ENCODE assay signal across 1 cellular context in the genomic region with DNA sequence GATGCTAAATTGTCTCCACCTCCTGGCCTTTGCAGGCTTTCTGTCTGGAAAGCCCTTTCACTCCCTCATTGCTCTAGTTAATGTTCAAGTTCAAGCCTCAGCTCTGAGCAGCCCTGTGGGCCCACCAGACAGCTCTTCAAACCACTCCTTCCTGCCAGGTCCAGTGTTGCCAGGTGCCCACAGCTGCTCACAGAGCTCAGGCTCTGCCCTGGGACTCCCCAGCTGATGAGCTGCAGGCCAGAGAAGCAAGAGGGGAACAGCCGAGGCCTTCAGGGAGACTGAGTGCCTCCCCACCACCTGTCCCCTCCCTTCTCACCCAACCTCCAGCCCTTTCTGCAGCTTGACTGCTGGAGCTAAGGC.
TF ChIP-seq lines count a peak whose summit lies in the region.

No MANE protein-coding gene starts in this region.

TF ChIP-seq in SK-N-SH, 30 proteins besides CTCF, POLR2A, EP300 and RAD21 (continued from another document):
- TF ChIP-seq TCF12 (IDR thresholded peaks at IDR 0.05) (no peak), MEF2A (IDR thresholded peaks at IDR 0.05; ENCODE audit: borderline replicate concordance, low read depth) (no peak), RXRA (IDR thresholded peaks at IDR 0.05; ENCODE audit: borderline replicate concordance, low read depth) (no peak), CHD2 (IDR thresholded peaks at IDR 0.05; ENCODE audit: low read length, partially characterized antibody) (no peak), TEAD4 (IDR thresholded peaks at IDR 0.05; ENCODE audit: borderline replicate concordance, insufficient read depth) (no peak), YY1 (IDR thresholded peaks at IDR 0.05; ENCODE audit: low read depth) (no peak)
- TF ChIP-seq, protein P1, sequence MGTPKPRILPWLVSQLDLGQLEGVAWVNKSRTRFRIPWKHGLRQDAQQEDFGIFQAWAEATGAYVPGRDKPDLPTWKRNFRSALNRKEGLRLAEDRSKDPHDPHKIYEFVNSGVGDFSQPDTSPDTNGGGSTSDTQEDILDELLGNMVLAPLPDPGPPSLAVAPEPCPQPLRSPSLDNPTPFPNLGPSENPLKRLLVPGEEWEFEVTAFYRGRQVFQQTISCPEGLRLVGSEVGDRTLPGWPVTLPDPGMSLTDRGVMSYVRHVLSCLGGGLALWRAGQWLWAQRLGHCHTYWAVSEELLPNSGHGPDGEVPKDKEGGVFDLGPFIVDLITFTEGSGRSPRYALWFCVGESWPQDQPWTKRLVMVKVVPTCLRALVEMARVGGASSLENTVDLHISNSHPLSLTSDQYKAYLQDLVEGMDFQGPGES (IDR thresholded peaks at IDR 0.05; ENCODE audit: low read depth, low read length): no peak
